Comparison of ENCODE assay signal across 8 cellular contexts in the genomic region with DNA sequence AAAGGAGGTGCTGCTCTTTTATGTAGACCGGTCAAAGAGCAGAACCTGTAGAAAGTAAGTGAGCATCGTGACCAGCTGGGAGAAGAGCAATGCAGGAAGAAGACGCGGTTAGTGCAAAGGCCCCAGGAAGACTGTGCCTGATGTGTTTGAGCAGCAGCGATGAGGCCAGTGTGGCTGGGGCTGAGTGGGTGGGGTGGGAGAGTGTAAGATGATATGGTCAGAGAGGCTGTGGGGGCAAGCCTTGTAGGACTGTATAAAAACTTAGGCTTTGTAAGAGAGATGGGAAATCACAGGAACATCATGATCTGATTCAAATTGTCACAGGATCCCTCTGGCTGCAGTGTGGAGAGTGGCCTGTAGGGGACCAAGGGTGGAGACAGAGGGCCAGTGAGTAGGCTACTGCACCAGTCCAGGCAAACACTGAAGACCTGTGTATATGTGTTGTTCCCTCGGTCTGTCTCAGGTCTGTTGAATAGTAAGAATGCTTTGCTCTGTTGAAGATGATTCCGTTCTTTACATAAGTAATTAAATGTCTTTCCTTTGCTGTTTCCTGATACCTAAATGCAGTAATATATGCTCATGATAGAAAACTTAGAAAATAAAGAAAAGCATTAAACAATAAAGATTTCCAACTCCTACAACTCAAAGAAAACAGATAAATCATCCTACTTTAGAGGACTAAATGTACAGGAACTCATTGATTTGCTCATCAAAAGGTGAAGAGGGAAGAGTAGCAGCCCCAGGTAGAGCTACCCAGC. TPM values are rescaled to one million over a fixed set of nuclear protein-coding genes. Genes with fewer than 3 reads are reported as not detected.
DNase-seq lines count a peak whose midpoint lies in the region; ATAC-seq, FAIRE-seq and TF ChIP-seq lines count a peak whose summit lies in the region.

No MANE protein-coding gene starts in this region.

- peaks cover 40% of the 10 kb centered on the region for H3K4me1 Mint-ChIP-seq in activated CD8-positive, alpha-beta memory T cell treated with anti-CD3 and anti-CD28 coated beads, Interleukin-2, amount 10 ng/mL, durations not matched to agents 7 days and 5 days
- H3K4me1 Mint-ChIP-seq in activated B cell treated with CpG ODN at 0.5 μM for 24 hours = peaks cover 3% of the 10 kb centered on the region
- peaks cover 22% of the 10 kb centered on the region for H3K4me1 Mint-ChIP-seq in type B pancreatic cell (ENCODE audit: unreplicated experiment)

- no peak overlapping the region for H3K4me3 Mint-ChIP-seq in activated CD8-positive, alpha-beta memory T cell treated with anti-CD3 and anti-CD28 coated beads, Interleukin-2, amount 10 ng/mL, durations not matched to agents 7 days and 5 days
- H3K4me3 Mint-ChIP-seq in activated B cell treated with CpG ODN at 0.5 μM for 24 hours = no peak overlapping the region
- peak overlapping the region; percentile 79 for H3K4me3 Mint-ChIP-seq in type B pancreatic cell

- peaks cover 23% of the 10 kb centered on the region for H3K27me3 Mint-ChIP-seq in activated CD8-positive, alpha-beta memory T cell treated with anti-CD3 and anti-CD28 coated beads, Interleukin-2, amount 10 ng/mL, durations not matched to agents 7 days and 5 days
- peaks cover 2% of the 10 kb centered on the region for H3K27me3 Mint-ChIP-seq in activated B cell treated with CpG ODN at 0.5 μM for 24 hours
- H3K27me3 Mint-ChIP-seq in type B pancreatic cell = no peaks in the 10 kb centered on the region

- peak; percentile 85 for FAIRE-seq in HTR-8/SVneo (lab: Jason Lieb, UNC)

- DNase-seq in activated CD8-positive, alpha-beta memory T cell treated with anti-CD3 and anti-CD28 coated beads, Interleukin-2, amount 10 ng/mL, durations not matched to agents 7 days and 5 days = peak; percentile 65
- no peak for DNase-seq in activated CD8-positive, alpha-beta memory T cell treated with anti-CD3 and anti-CD28 coated beads, Interleukin-2, amount 50 U/mL, for 4 hours
- DNase-seq in HTR-8/SVneo (ENCODE audit: insufficient read length, low spot score) (peak; percentile 66), activated B cell treated with CpG ODN at 0.5 μM for 24 hours (no peak), hepatocyte (ENCODE audit: low spot score) (no peak), type B pancreatic cell (ENCODE audit: extremely low spot score, unreplicated experiment) (no peak)

- no peaks in the 10 kb centered on the region for H4K20me1 ChIP-seq in hepatocyte (ENCODE audit: insufficient read depth, poor library complexity, severe bottlenecking)

- H3K9me3 Mint-ChIP-seq in activated CD8-positive, alpha-beta memory T cell treated with anti-CD3 and anti-CD28 coated beads, Interleukin-2, amount 10 ng/mL, durations not matched to agents 7 days and 5 days (ENCODE audit: low read depth) = no peaks in the 10 kb centered on the region
- H3K9me3 Mint-ChIP-seq in activated B cell treated with CpG ODN at 0.5 μM for 24 hours (no peaks in the 10 kb centered on the region), type B pancreatic cell (no peaks in the 10 kb centered on the region)

- no peak overlapping the region for H3K4me2 ChIP-seq in hepatocyte

- H3K4me3 ChIP-seq in hepatocyte = no peak overlapping the region

- H3K27ac ChIP-seq in hepatocyte = no peak overlapping the region

- ATAC-seq in activated CD8-positive, alpha-beta memory T cell treated with anti-CD3 and anti-CD28 coated beads, Interleukin-2, amount 10 ng/mL, durations not matched to agents 7 days and 5 days = peak; percentile 81
- ATAC-seq in activated B cell treated with CpG ODN at 0.5 μM for 24 hours (ENCODE audit: low read depth) (peak; percentile 57), HG02759 (IDR thresholded peaks at IDR 0.05; ENCODE audit: unreplicated experiment) (no peak), HG02884 (IDR thresholded peaks at IDR 0.05; ENCODE audit: unreplicated experiment) (no peak)

- H3K36me3 ChIP-seq in hepatocyte (replicated peaks; ENCODE audit: insufficient read depth, low read depth) = no peaks in the 10 kb centered on the region

- H3K27me3 ChIP-seq in hepatocyte = no peaks in the 10 kb centered on the region

- CTCF ChIA-PET in activated CD8-positive, alpha-beta memory T cell treated with anti-CD3 and anti-CD28 coated beads, Interleukin-2, amount 10 ng/mL, durations not matched to agents 7 days and 5 days (lab: Charles Lee) = interaction anchor here (1.0 to 11.8 kb wide), 11 partner anchors 9 to 434 kb away, joined by 3 to 100 read pairs (median 6); a partner anchor contains a TSS
- CTCF ChIA-PET in activated B cell treated with CpG ODN at 0.5 μM for 24 hours (lab: Charles Lee) = interaction anchor here (1.1 to 1.3 kb wide), 2 partner anchors 72 to 152 kb away, joined by 3 to 7 read pairs; no protein-coding TSS in a partner anchor

- H3K27ac Mint-ChIP-seq in activated CD8-positive, alpha-beta memory T cell treated with anti-CD3 and anti-CD28 coated beads, Interleukin-2, amount 10 ng/mL, durations not matched to agents 7 days and 5 days = no peak overlapping the region
- H3K27ac Mint-ChIP-seq in activated B cell treated with CpG ODN at 0.5 μM for 24 hours = no peak overlapping the region
- H3K27ac Mint-ChIP-seq in type B pancreatic cell = peak overlapping the region; percentile 97

- intact Hi-C loops in activated B cell treated with CpG ODN at 0.5 μM for 24 hours (cut with micrococcal nuclease) = no loop called here

- H2AFZ ChIP-seq in hepatocyte = no peak overlapping the region

- H3K79me2 ChIP-seq in hepatocyte = no peaks in the 10 kb centered on the region

- 63% methylated on average over 7 of the region's 7 CpGs for WGBS in hepatocyte (ENCODE audit: low lambda C conversion rate, missing lambda C conversion rate)

- POLR2A ChIA-PET in activated B cell treated with CpG ODN at 0.5 μM for 24 hours (lab: Charles Lee) = interaction anchor here (1.5 kb wide), 1 partner anchor 9 kb away, joined by 3 read pairs; no protein-coding TSS in a partner anchor

- TF ChIP-seq CTCF in activated B cell treated with CpG ODN at 0.5 μM for 24 hours (IDR thresholded peaks at IDR 0.05) (no peak), hepatocyte (IDR thresholded peaks at IDR 0.05; ENCODE audit: poor library complexity) (peak; percentile 30), type B pancreatic cell (conservative IDR thresholded peaks at IDR 0.05) (peak; percentile 78)

- H3K9me2 ChIP-seq in hepatocyte (replicated peaks; ENCODE audit: insufficient read depth) = no peaks in the 10 kb centered on the region

- no peaks in the 10 kb centered on the region for H3K36me3 Mint-ChIP-seq in activated CD8-positive, alpha-beta memory T cell treated with anti-CD3 and anti-CD28 coated beads, Interleukin-2, amount 10 ng/mL, durations not matched to agents 7 days and 5 days
- H3K36me3 Mint-ChIP-seq in activated B cell treated with CpG ODN at 0.5 μM for 24 hours (ENCODE audit: low read depth) (no peaks in the 10 kb centered on the region), type B pancreatic cell (no peaks in the 10 kb centered on the region)

- H3K9me3 ChIP-seq in hepatocyte (ENCODE audit: low read depth) = no peaks in the 10 kb centered on the region

- peaks cover 3% of the 10 kb centered on the region for H3K4me1 ChIP-seq in hepatocyte (ENCODE audit: insufficient read depth)

RNA-seq across cellular contexts. Expression of a gene that starts 23.6 kb away (rescaled TPM):
- total RNA-seq in activated CD8-positive, alpha-beta memory T cell treated with anti-CD3 and anti-CD28 coated beads, Interleukin-2, amount 10 ng/mL, durations not matched to agents 7 days and 5 days = not detected
- total RNA-seq in activated B cell treated with CpG ODN at 0.5 μM for 24 hours (0.71 TPM in 1 of 2 replicates, not detected in the other), hepatocyte (12.6 and 16.7 TPM in 2 replicates), type B pancreatic cell (ENCODE audit: low replicate concordance) (64.4 and 98.9 TPM in 2 replicates)
- polyA plus RNA-seq in hepatocyte = 92.1 and 99.1 TPM in 2 replicates

RNA-seq across cellular contexts. Expression of a gene that starts 30.0 kb away (rescaled TPM):
- 10 to 100 TPM; 68.0 to 79.2 TPM for total RNA-seq in activated CD8-positive, alpha-beta memory T cell treated with anti-CD3 and anti-CD28 coated beads, Interleukin-2, amount 10 ng/mL, durations not matched to agents 7 days and 5 days
- 65.8 and 74.5 TPM in 2 replicates for total RNA-seq in activated B cell treated with CpG ODN at 0.5 μM for 24 hours
- 67.1 TPM in 2 replicates for total RNA-seq in hepatocyte
- 163 and 168 TPM in 2 replicates for polyA plus RNA-seq in hepatocyte
- total RNA-seq in type B pancreatic cell (ENCODE audit: low replicate concordance) = 70.1 and 80.6 TPM in 2 replicates

RNA-seq across cellular contexts. Expression of a gene that starts 37.9 kb away (rescaled TPM):
- total RNA-seq in activated CD8-positive, alpha-beta memory T cell treated with anti-CD3 and anti-CD28 coated beads, Interleukin-2, amount 10 ng/mL, durations not matched to agents 7 days and 5 days = 1 to 10 TPM; 6.6 to 9.7 TPM
- total RNA-seq in activated B cell treated with CpG ODN at 0.5 μM for 24 hours (2.6 and 2.7 TPM in 2 replicates), hepatocyte (12.3 and 12.8 TPM in 2 replicates), type B pancreatic cell (ENCODE audit: low replicate concordance) (12.8 and 25.5 TPM in 2 replicates)
- polyA plus RNA-seq in hepatocyte = 11.1 and 17.9 TPM in 2 replicates

Comparison
In these comparisons a context has a peak if more than half of its experiments do, and no peak if none do; other contexts are left out.
1. DNase-seq: peak in activated CD8-positive, alpha-beta memory T cell treated with anti-CD3 and anti-CD28 coated beads, Interleukin-2, amount 10 ng/mL, durations not matched to agents 7 days and 5 days (single experiment) and HTR-8/SVneo (single experiment); none in activated CD8-positive, alpha-beta memory T cell treated with anti-CD3 and anti-CD28 coated beads, Interleukin-2, amount 50 U/mL, for 4 hours (single experiment), activated B cell treated with CpG ODN at 0.5 μM for 24 hours (single experiment), hepatocyte (single experiment) and type B pancreatic cell (single experiment).
2. ATAC-seq: peak in activated CD8-positive, alpha-beta memory T cell treated with anti-CD3 and anti-CD28 coated beads, Interleukin-2, amount 10 ng/mL, durations not matched to agents 7 days and 5 days (single experiment) and activated B cell treated with CpG ODN at 0.5 μM for 24 hours (single experiment); none in HG02759 (single experiment) and HG02884 (single experiment).